Comparison of ENCODE assay signal across 17 cellular contexts in the genomic region with DNA sequence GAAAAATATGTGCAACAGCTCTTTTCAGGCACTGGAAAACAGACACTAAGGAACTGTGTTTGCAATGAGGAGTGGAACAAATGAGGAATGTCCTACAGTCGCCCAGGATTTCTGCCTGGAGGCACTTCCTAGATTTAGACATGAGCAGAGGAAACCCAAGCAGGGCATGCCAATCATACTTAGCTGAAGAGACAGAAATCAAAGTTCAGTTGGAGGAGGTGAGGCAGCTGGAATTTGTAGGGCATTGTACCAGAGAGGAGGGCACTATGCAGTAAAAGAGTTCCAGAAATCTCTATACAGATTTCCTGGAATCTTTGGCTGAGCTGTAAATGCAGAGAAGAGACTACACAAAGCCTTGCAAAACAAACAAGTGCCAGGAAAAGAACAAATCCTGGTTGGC.
DNase-seq lines count a peak whose midpoint lies in the region; ATAC-seq and TF ChIP-seq lines count a peak whose summit lies in the region.
"Had no signal": no experiment of that assay in that cellular context is flagged by ENCODE, and none has a peak within 500 bp of the region (broad histone marks: within the 10 kb centered on the region; RNA-seq: fewer than 3 reads in every experiment).

No MANE protein-coding gene starts in this region.

- H3K36me3 ChIP-seq in MM.1S (replicated peaks; ENCODE audit: insufficient read depth, low read length), result no peaks in the 10 kb centered on the region
- H3K36me3 ChIP-seq: esophagus squamous epithelium, lower lobe of right lung, stomach had no signal

- peak; percentile 67 to 72 for ATAC-seq in left cardiac atrium
- ATAC-seq: lower lobe of right lung had no signal

- intact Hi-C loops in left cardiac atrium (cut with DNase I), result no loop called here

- H3K9ac ChIP-seq in MM.1S (ENCODE audit: low read length), result no peak overlapping the region

- H3K27me3 Mint-ChIP-seq in nephron (ENCODE audit: low read depth), result no peaks in the 10 kb centered on the region
- H3K27me3 Mint-ChIP-seq: activated B cell treated with CpG ODN at 0.5 μM for 24 hours; activated naive CD8-positive, alpha-beta T cell had no signal

- H3K9me3 ChIP-seq in MM.1S (replicated peaks; ENCODE audit: insufficient read depth, low read length), result no peaks in the 10 kb centered on the region
- H3K9me3 ChIP-seq: esophagus squamous epithelium, lower lobe of right lung, stomach had no signal

- no peaks in the 10 kb centered on the region for H3K36me3 Mint-ChIP-seq in nephron (ENCODE audit: low read depth)
- H3K36me3 Mint-ChIP-seq: activated naive CD8-positive, alpha-beta T cell had no signal

- peaks cover 15% of the 10 kb centered on the region for H3K4me1 Mint-ChIP-seq in nephron
- H3K4me1 Mint-ChIP-seq: activated B cell treated with CpG ODN at 0.5 μM for 24 hours had no signal

- DNase-seq in ELF-1 (ENCODE audit: low read depth, low spot score) (peak; percentile 39), astrocyte of the hippocampus (ENCODE audit: low read depth, low spot score) (peak; percentile 41), left cardiac atrium (no peak), NCI-H82 treated with DMSO at 0.1 percent for 48 hours (lab: John Stamatoyannopoulos, UW; ENCODE audit: unreplicated experiment) (no peak), DMS114 treated with DMSO at 0.1 percent for 48 hours (lab: John Stamatoyannopoulos, UW; ENCODE audit: unreplicated experiment) (no peak), MM.1S (no peak), retina (no peak)
- DNase-seq: activated B cell treated with CpG ODN at 0.5 μM for 24 hours; esophagus squamous epithelium; lower lobe of right lung; NCI-H1048; occipital lobe; stimulated activated CD4-positive, alpha-beta T cell treated with anti-CD3 and anti-CD28 coated beads, Interleukin-12 subunit alpha, Interleukin-12 subunit beta, amount 100 ng/mL, for 4 hours; stomach; SW 1271 had no signal

- no peak overlapping the region for H3K4me3 Mint-ChIP-seq in nephron
- H3K4me3 Mint-ChIP-seq: activated B cell treated with CpG ODN at 0.5 μM for 24 hours; activated naive CD8-positive, alpha-beta T cell had no signal

- no peak for TF ChIP-seq CTCF in nephron (IDR thresholded peaks at IDR 0.05; ENCODE audit: unreplicated experiment in 3 of 3)
- no peak for TF ChIP-seq CTCF in MM.1S (IDR thresholded peaks at IDR 0.05; ENCODE audit: low read length)

- H3K79me2 ChIP-seq in MM.1S (ENCODE audit: low read length), result no peaks in the 10 kb centered on the region

- H3K4me1 ChIP-seq in MM.1S (ENCODE audit: low read length), result no peaks in the 10 kb centered on the region
- H3K4me1 ChIP-seq: esophagus squamous epithelium, lower lobe of right lung had no signal

- H2AFZ ChIP-seq in MM.1S (ENCODE audit: low read length), result no peak overlapping the region

- no peaks in the 10 kb centered on the region for H3K27me3 ChIP-seq in MM.1S (replicated peaks; ENCODE audit: insufficient read depth, low read length)
- H3K27me3 ChIP-seq: esophagus squamous epithelium, stomach had no signal

- peak overlapping the region; percentile 51 to 74 (median 68) for H3K27ac Mint-ChIP-seq in nephron
- H3K27ac Mint-ChIP-seq: activated B cell treated with CpG ODN at 0.5 μM for 24 hours; activated naive CD8-positive, alpha-beta T cell had no signal

- no peaks in the 10 kb centered on the region for H3F3A ChIP-seq in MM.1S (ENCODE audit: insufficient read depth, low read length)

- no peaks in the 10 kb centered on the region for H3K9me2 ChIP-seq in MM.1S (replicated peaks; ENCODE audit: insufficient read depth, low read length)

- H3K4me3 ChIP-seq in MM.1S (ENCODE audit: low read length), result no peak overlapping the region
- H3K4me3 ChIP-seq: esophagus squamous epithelium, lower lobe of right lung, stomach had no signal

- no peaks in the 10 kb centered on the region for H4K20me1 ChIP-seq in MM.1S (ENCODE audit: insufficient read depth, low read length)

- H3K9me3 Mint-ChIP-seq in nephron, result no peaks in the 10 kb centered on the region
- H3K9me3 Mint-ChIP-seq: activated B cell treated with CpG ODN at 0.5 μM for 24 hours had no signal

- no peak overlapping the region for H3K27ac ChIP-seq in MM.1S (ENCODE audit: low read length)
- H3K27ac ChIP-seq: esophagus squamous epithelium, lower lobe of right lung, stomach had no signal

- no peak overlapping the region for H3K4me2 ChIP-seq in MM.1S (ENCODE audit: low read depth, low read length)

Comparison
In these comparisons a context has a peak if more than half of its experiments do, and no peak if none do; other contexts are left out.
1. DNase-seq: peak in ELF-1 (single experiment) and astrocyte of the hippocampus (single experiment); none in left cardiac atrium (single experiment), NCI-H82 treated with DMSO at 0.1 percent for 48 hours (single experiment), DMS114 treated with DMSO at 0.1 percent for 48 hours (single experiment), MM.1S (single experiment) and retina (single experiment).